In the genomic region with DNA sequence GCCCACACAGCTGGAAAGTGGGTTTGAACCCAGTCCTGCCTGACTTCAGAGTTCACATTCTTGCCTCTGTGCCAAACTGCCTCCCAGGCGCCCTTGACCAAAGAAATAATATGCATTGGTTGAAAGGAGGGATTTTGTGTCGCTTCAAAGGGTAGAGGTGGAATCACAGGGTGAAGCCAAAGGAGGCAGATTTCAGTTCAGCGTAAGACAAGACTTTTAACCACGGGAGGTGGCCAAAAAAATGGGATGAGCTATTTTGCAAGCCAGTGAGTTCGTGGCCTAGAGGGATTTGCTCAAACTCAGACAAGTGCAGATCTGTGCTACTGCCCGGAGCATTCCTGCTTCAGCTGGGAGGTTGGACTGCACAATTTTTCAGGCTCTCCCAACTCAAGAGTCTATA, we compare ENCODE assay signal across 22 cellular contexts. TPM values are rescaled to one million over a fixed set of nuclear protein-coding genes. Genes with fewer than 3 reads are reported as not detected.
DNase-seq lines count a peak whose midpoint lies in the region; ATAC-seq and TF ChIP-seq lines count a peak whose summit lies in the region.
"Had no signal": no experiment of that assay in that cellular context is flagged by ENCODE, and none has a peak within 500 bp of the region (broad histone marks: within the 10 kb centered on the region; RNA-seq: fewer than 3 reads in every experiment).

No MANE protein-coding gene starts in this region.

- intact Hi-C loops in PC-3 (cut with micrococcal nuclease) = no loop called here

- H3K36me3 ChIP-seq in GM23338 (ENCODE audit: insufficient read depth) (no peaks in the 10 kb centered on the region), NT2/D1 (ENCODE audit: insufficient read depth, insufficient read length, low read length) (no peaks in the 10 kb centered on the region), osteoblast (ENCODE audit: insufficient read depth, low read length) (no peaks in the 10 kb centered on the region), PC-3 (ENCODE audit: low read depth, low read length) (no peaks in the 10 kb centered on the region)
- H3K36me3 ChIP-seq: neutrophil, tibial nerve had no signal

- H3K4me2 ChIP-seq in GM23338 (no peak overlapping the region), osteoblast (ENCODE audit: insufficient read depth, low read length) (no peak overlapping the region), PC-3 (ENCODE audit: low read length) (no peak overlapping the region)
- H3K4me2 ChIP-seq: SK-N-SH had no signal

- H3K9me2 ChIP-seq in GM23338 (ENCODE audit: insufficient read depth) (no peaks in the 10 kb centered on the region), PC-3 (replicated peaks; ENCODE audit: low read length) (no peaks in the 10 kb centered on the region)
- H3K9me2 ChIP-seq: SK-N-SH had no signal

- CTCF ChIA-PET in PC-3 (lab: Charles Lee) = no interaction called here

- no peak overlapping the region for H3K27ac ChIP-seq in GM23338 (ENCODE audit: low read depth)
- no peak overlapping the region for H3K27ac ChIP-seq in osteoblast (ENCODE audit: low read depth, low read length)
- H3K27ac ChIP-seq in PC-3 (ENCODE audit: low read length) = no peak overlapping the region
- H3K27ac ChIP-seq: neutrophil had no signal

- H3K36me3 Mint-ChIP-seq in GM23338 (ENCODE audit: low read depth) = no peaks in the 10 kb centered on the region

- H3K79me2 ChIP-seq in GM23338 (replicated peaks; ENCODE audit: insufficient read depth) (no peaks in the 10 kb centered on the region), osteoblast (ENCODE audit: insufficient read depth, low read length) (no peaks in the 10 kb centered on the region), PC-3 (ENCODE audit: low read length) (no peaks in the 10 kb centered on the region)

- H3K9me3 Mint-ChIP-seq in GM23338 = no peaks in the 10 kb centered on the region
- H3K9me3 Mint-ChIP-seq: activated T-cell treated with anti-CD3 and anti-CD28 coated beads, Interleukin-2, amount 50 U/mL, for 4 hours; endodermal cell; stimulated activated naive CD8-positive, alpha-beta T cell treated with anti-CD3 and anti-CD28 coated beads, Interleukin-15, amount 100 ng/mL, for 72 hours had no signal

- POLR2A ChIA-PET in PC-3 (lab: Charles Lee; ENCODE audit: unreplicated experiment) = no interaction called here

- no peaks in the 10 kb centered on the region for H3K27me3 ChIP-seq in GM23338 (ENCODE audit: insufficient read depth)
- no peaks in the 10 kb centered on the region for H3K27me3 ChIP-seq in NT2/D1 (ENCODE audit: insufficient read depth, insufficient read length)
- no peaks in the 10 kb centered on the region for H3K27me3 ChIP-seq in osteoblast (ENCODE audit: insufficient read depth, low read length)
- no peaks in the 10 kb centered on the region for H3K27me3 ChIP-seq in PC-3 (ENCODE audit: low read length)
- H3K27me3 ChIP-seq: neutrophil, tibial nerve had no signal

- no peaks in the 10 kb centered on the region for H3K4me1 ChIP-seq in GM23338 (ENCODE audit: insufficient read depth)
- H3K4me1 ChIP-seq in NT2/D1 (ENCODE audit: insufficient read depth, insufficient read length) = no peaks in the 10 kb centered on the region
- peaks cover 31% of the 10 kb centered on the region for H3K4me1 ChIP-seq in osteoblast (ENCODE audit: insufficient read depth, low read length)
- no peaks in the 10 kb centered on the region for H3K4me1 ChIP-seq in PC-3 (ENCODE audit: insufficient read depth, low read length)

- no peak overlapping the region for H3K4me3 Mint-ChIP-seq in GM23338
- H3K4me3 Mint-ChIP-seq: activated CD4-positive, alpha-beta T cell treated with anti-CD3 and anti-CD28 coated beads for 36 hours; activated T-cell treated with anti-CD3 and anti-CD28 coated beads, Interleukin-2, amount 50 U/mL, for 4 hours; endodermal cell; stimulated activated naive CD8-positive, alpha-beta T cell treated with anti-CD3 and anti-CD28 coated beads, Interleukin-15, amount 100 ng/mL, for 72 hours had no signal

- no peak for DNase-seq in GM23338 (ENCODE audit: low spot score)
- peak; percentile 8 for DNase-seq in NT2/D1 (ENCODE audit: low read depth, low spot score)
- DNase-seq in osteoblast (ENCODE audit: insufficient read length, low spot score, missing footprints) = no peak
- DNase-seq in midbrain (lab: John Stamatoyannopoulos, UW) = no peak
- DNase-seq in PC-3 = no peak
- DNase-seq in stimulated activated CD4-positive, alpha-beta T cell treated with anti-CD3 and anti-CD28 coated beads, Interleukin-1b, Interleukin-23, amount 100 ng/mL, for 48 hours = no peak
- DNase-seq: activated CD4-positive, alpha-beta T cell treated with anti-CD3 and anti-CD28 coated beads for 36 hours; activated naive CD4-positive, alpha-beta T cell; activated T-cell treated with anti-CD3 and anti-CD28 coated beads, Interleukin-2, amount 50 U/mL, for 4 hours; cortex of kidney; endodermal cell; NCI-H1092 treated with DMSO at 0.1 percent for 48 hours; NCI-H187 treated with DMSO at 0.1 percent for 48 hours; NCI-H69; SK-N-SH; stimulated activated naive CD8-positive, alpha-beta T cell treated with anti-CD3 and anti-CD28 coated beads, Interleukin-15, amount 100 ng/mL, for 72 hours; T-helper 2 cell had no signal

- H3K27me3 Mint-ChIP-seq in GM23338 (ENCODE audit: insufficient read depth, low read depth, poor library complexity) = peaks cover 1% of the 10 kb centered on the region
- H3K27me3 Mint-ChIP-seq: activated CD4-positive, alpha-beta T cell treated with anti-CD3 and anti-CD28 coated beads for 36 hours; stimulated activated naive CD8-positive, alpha-beta T cell treated with anti-CD3 and anti-CD28 coated beads, Interleukin-15, amount 100 ng/mL, for 72 hours had no signal

- no peak overlapping the region for H3K9ac ChIP-seq in NT2/D1 (ENCODE audit: insufficient read length, low read depth)
- no peak overlapping the region for H3K9ac ChIP-seq in PC-3 (ENCODE audit: low read length)
- H3K9ac ChIP-seq: SK-N-SH had no signal

- H3K4me3 ChIP-seq in GM23338 (no peak overlapping the region), NT2/D1 (ENCODE audit: insufficient read length, low read depth) (no peak overlapping the region), osteoblast (ENCODE audit: insufficient read depth, low read length) (no peak overlapping the region), PC-3 (ENCODE audit: low read length) (no peak overlapping the region)
- H3K4me3 ChIP-seq: tibial nerve had no signal

- H4K20me1 ChIP-seq in GM23338 (replicated peaks; ENCODE audit: insufficient read depth) (no peaks in the 10 kb centered on the region), osteoblast (ENCODE audit: insufficient read depth, low read length) (no peaks in the 10 kb centered on the region), PC-3 (ENCODE audit: low read length) (no peaks in the 10 kb centered on the region)

- ATAC-seq in GM23338 (peak; percentile 42; the same call in 2 of the 3 replicates), esophagus mucosa (peak; percentile 32), GM21825 (IDR thresholded peaks at IDR 0.05; ENCODE audit: unreplicated experiment) (no peak), PC-3 (no peak)
- ATAC-seq: activated CD4-positive, alpha-beta T cell treated with anti-CD3 and anti-CD28 coated beads for 36 hours; activated T-cell treated with anti-CD3 and anti-CD28 coated beads, Interleukin-2, amount 50 U/mL, for 4 hours; stimulated activated naive CD8-positive, alpha-beta T cell treated with anti-CD3 and anti-CD28 coated beads, Interleukin-15, amount 100 ng/mL, for 72 hours had no signal

- H3K27ac Mint-ChIP-seq in GM23338 = peak overlapping the region; percentile 26; the same call in 1 of the 2 replicates
- H3K27ac Mint-ChIP-seq: activated CD4-positive, alpha-beta T cell treated with anti-CD3 and anti-CD28 coated beads for 36 hours; endodermal cell had no signal

- H3K4me1 Mint-ChIP-seq in GM23338 = peaks cover 17% of the 10 kb centered on the region; the same call in 2 of the 3 replicates
- H3K4me1 Mint-ChIP-seq: activated CD4-positive, alpha-beta T cell treated with anti-CD3 and anti-CD28 coated beads for 36 hours; endodermal cell had no signal

- H3K9me3 ChIP-seq in NT2/D1 (ENCODE audit: insufficient read depth, low read length) = no peaks in the 10 kb centered on the region
- H3K9me3 ChIP-seq in osteoblast (ENCODE audit: low read depth, low read length) = no peaks in the 10 kb centered on the region
- no peaks in the 10 kb centered on the region for H3K9me3 ChIP-seq in PC-3 (ENCODE audit: low read length)
- H3K9me3 ChIP-seq: neutrophil, SK-N-SH, tibial nerve had no signal

- H2AFZ ChIP-seq in GM23338 (peak overlapping the region; percentile 69; the same call in 1 of the 2 replicates), osteoblast (ENCODE audit: low read length) (peak overlapping the region; percentile 8), PC-3 (ENCODE audit: low read length) (no peak overlapping the region)

- H3F3A ChIP-seq in GM23338 (replicated peaks; ENCODE audit: low read depth) = no peaks in the 10 kb centered on the region
- H3F3A ChIP-seq in PC-3 (ENCODE audit: low read length, unreplicated experiment) = no peaks in the 10 kb centered on the region

- no peak for TF ChIP-seq CTCF in GM23338 (conservative IDR thresholded peaks at IDR 0.05; ENCODE audit: low read depth in 2 of 2)
- TF ChIP-seq CTCF in osteoblast (IDR thresholded peaks at IDR 0.05; ENCODE audit: extremely low read depth, low read depth, low read length) = no peak
- no peak for TF ChIP-seq CTCF in PC-3 (conservative IDR thresholded peaks at IDR 0.05; ENCODE audit: low read depth, low read length)

- no TSS peak for BruUV-seq in PC-3 (replicated peaks; lab: Mats Ljungman, UMichigan)

TF ChIP-seq in GM23338, 12 proteins besides CTCF, POLR2A, EP300 and RAD21 (continues in another document):
- TF ChIP-seq JUNB (IDR thresholded peaks at IDR 0.05; ENCODE audit: unreplicated experiment) = no peak
- TF ChIP-seq ZNF331 (CRISPR knock-in tag; IDR thresholded peaks at IDR 0.05; ENCODE audit: low read depth) = no peak
- TF ChIP-seq EZH2 (IDR thresholded peaks at IDR 0.05; ENCODE audit: low read depth, unreplicated experiment) = no peak
- no peak for TF ChIP-seq EZH2phosphoT487 (IDR thresholded peaks at IDR 0.05; ENCODE audit: unreplicated experiment)
- TF ChIP-seq STAT1 (IDR thresholded peaks at IDR 0.05; ENCODE audit: unreplicated experiment) = no peak

RNA-seq across cellular contexts. Expression of gene RANBP3L, which starts 57.6 kb away (rescaled TPM):
- not detected in 2 replicates for total RNA-seq in GM23338 (2014; rRNA removed; shearing (Covaris generic))
- 0.10 TPM in 1 of 2 replicates, not detected in the other for polyA plus RNA-seq in GM23338 (2016; fragmentation: Nextera tagmentation; extraction: Ambion mirVana)
- total RNA-seq in esophagus mucosa (0.16 TPM), osteoblast (1.8 and 3.5 TPM in 2 replicates), PC-3 (2014; rRNA removed) (not detected in 2 replicates)
- total RNA-seq: endodermal cell had no signal
- polyA plus RNA-seq: AG04450, SK-N-SH had no signal

Comparison
In these comparisons a context has a peak if more than half of its experiments do, and no peak if none do; other contexts are left out.
1. ATAC-seq: peak in GM23338 (single experiment) and esophagus mucosa (single experiment); none in GM21825 (single experiment) and PC-3 (single experiment).